In genomic region chr12:102567031-102567985, GRCh38 we compare ENCODE assay signal across 15 cellular contexts.
DNase-seq lines count a peak whose midpoint lies in the region; ATAC-seq and TF ChIP-seq lines count a peak whose summit lies in the region.
"Had no signal": no experiment of that assay in that cellular context is flagged by ENCODE, and none has a peak within 500 bp of the region (broad histone marks: within the 10 kb centered on the region; RNA-seq: fewer than 3 reads in every experiment).

No MANE protein-coding gene starts in this region.

- peaks cover 29% of the 10 kb centered on the region for H3F3A ChIP-seq in GM23248 (ENCODE audit: insufficient read depth)

- H3K27ac Mint-ChIP-seq in endothelial cell (ENCODE audit: unreplicated experiment), result no peak overlapping the region

- no peaks in the 10 kb centered on the region for H3K9me2 ChIP-seq in GM23248 (ENCODE audit: insufficient read depth)

- H3K27me3 Mint-ChIP-seq in endothelial cell (ENCODE audit: unreplicated experiment), result no peaks in the 10 kb centered on the region

- peak overlapping the region; percentile 38; the same call in 1 of the 2 replicates for H3K9ac ChIP-seq in GM23248

- no peaks in the 10 kb centered on the region for H4K20me1 ChIP-seq in GM23248 (ENCODE audit: insufficient read depth)

- peak overlapping the region; percentile 49 for H3K4me2 ChIP-seq in GM23248 (ENCODE audit: unreplicated experiment)

- H3K79me2 ChIP-seq in GM23248 (ENCODE audit: insufficient read depth), result no peaks in the 10 kb centered on the region

- H3K36me3 ChIP-seq in GM23248 (ENCODE audit: low read depth), result no peaks in the 10 kb centered on the region
- H3K36me3 ChIP-seq: heart right ventricle, sigmoid colon, vagina had no signal

- ATAC-seq in HG02763 (IDR thresholded peaks at IDR 0.05; ENCODE audit: unreplicated experiment), result no peak

- H3K9me3 ChIP-seq in GM23248 (ENCODE audit: low read depth), result no peaks in the 10 kb centered on the region
- H3K9me3 ChIP-seq: sigmoid colon, vagina had no signal

- no peaks in the 10 kb centered on the region for H3K36me3 Mint-ChIP-seq in endothelial cell (ENCODE audit: low read depth, unreplicated experiment)

- H3K27ac ChIP-seq in GM23248, result peak overlapping the region; percentile 78
- H3K27ac ChIP-seq: heart right ventricle, RWPE1, sigmoid colon, vagina had no signal

- DNase-seq in GM23248, result peak; percentile 82
- DNase-seq in SW 1271 (lab: John Stamatoyannopoulos, UW), result peak; percentile 72 to 93
- DNase-seq in fibroblast of pulmonary artery (ENCODE audit: low read depth), result peak; percentile 52
- peak; percentile 29 for DNase-seq in smooth muscle cell of the brain vasculature (ENCODE audit: low read depth, low spot score)
- no peak for DNase-seq in endothelial cell (ENCODE audit: low spot score)
- DNase-seq in NCI-H1092 (lab: John Stamatoyannopoulos, UW), result no peak
- DNase-seq in epidermal melanocyte (ENCODE audit: insufficient read length, low spot score), result no peak
- DNase-seq: DMS79, heart right ventricle, midbrain, NCI-H2107, sigmoid colon had no signal

- in situ Hi-C loops in GM23248 (cut with MboI), result no loop called here

- no peaks in the 10 kb centered on the region for H3K27me3 ChIP-seq in GM23248 (replicated peaks; ENCODE audit: insufficient read depth)
- H3K27me3 ChIP-seq: sigmoid colon, vagina had no signal

- H3K4me3 ChIP-seq in GM23248, result peak overlapping the region; percentile 34
- H3K4me3 ChIP-seq in fibroblast of pulmonary artery (replicated peaks; ENCODE audit: low read depth, low read length), result no peak overlapping the region
- H3K4me3 ChIP-seq: heart right ventricle, sigmoid colon, vagina had no signal

- H2AFZ ChIP-seq in GM23248, result peak overlapping the region; percentile 70

- peaks cover 12% of the 10 kb centered on the region for H3K4me1 Mint-ChIP-seq in endothelial cell (ENCODE audit: unreplicated experiment)

- no peaks in the 10 kb centered on the region for H3K9me3 Mint-ChIP-seq in endothelial cell (ENCODE audit: unreplicated experiment)

- peaks cover 37% of the 10 kb centered on the region for H3K4me1 ChIP-seq in GM23248 (ENCODE audit: insufficient read depth)
- H3K4me1 ChIP-seq: heart right ventricle, sigmoid colon had no signal

- H3K4me3 Mint-ChIP-seq in endothelial cell (ENCODE audit: unreplicated experiment), result no peak overlapping the region

- 61 to 62% methylated on average over 6 of the region's 6 CpGs for WGBS in GM23248 (ENCODE audit: low coverage in 1 of 2, low lambda C conversion rate in 2 of 2, missing lambda C conversion rate in 2 of 2), 2 experiments

- no peak for TF ChIP-seq CTCF in fibroblast of pulmonary artery (IDR thresholded peaks at IDR 0.05; ENCODE audit: low read length, missing control alignments)
- TF ChIP-seq CTCF in endothelial cell (IDR thresholded peaks at IDR 0.05; ENCODE audit: unreplicated experiment), result no peak

Comparison
In these comparisons a context has a peak if more than half of its experiments do, and no peak if none do; other contexts are left out.
1. DNase-seq: peak in GM23248 (single experiment), SW 1271 (2 of 2), fibroblast of pulmonary artery (single experiment) and smooth muscle cell of the brain vasculature (single experiment); none in endothelial cell (single experiment), NCI-H1092 (single experiment) and epidermal melanocyte (single experiment).